ENCODE assay signal across 1 cellular context in genomic region chr14:52995998-52996397, GRCh38.
TF ChIP-seq lines count a peak whose summit lies in the region.

No MANE protein-coding gene starts in this region.

TF ChIP-seq in IMR-90, 13 proteins besides CTCF, POLR2A, EP300 and RAD21 (continued from another document):
- TF ChIP-seq USF2 (IDR thresholded peaks at IDR 0.05; ENCODE audit: low read depth, low read length) (no peak), RCOR1 (IDR thresholded peaks at IDR 0.05; ENCODE audit: insufficient replicate concordance, low read length) (no peak), SMC3 (IDR thresholded peaks at IDR 0.05; ENCODE audit: low read depth, low read length) (no peak), CEBPB (IDR thresholded peaks at IDR 0.05; ENCODE audit: low read depth, low read length) (no peak), MXI1 (IDR thresholded peaks at IDR 0.05; ENCODE audit: borderline replicate concordance, low read depth, low read length) (no peak)
